1 cellular context compared by ENCODE assay signal in the genomic region with DNA sequence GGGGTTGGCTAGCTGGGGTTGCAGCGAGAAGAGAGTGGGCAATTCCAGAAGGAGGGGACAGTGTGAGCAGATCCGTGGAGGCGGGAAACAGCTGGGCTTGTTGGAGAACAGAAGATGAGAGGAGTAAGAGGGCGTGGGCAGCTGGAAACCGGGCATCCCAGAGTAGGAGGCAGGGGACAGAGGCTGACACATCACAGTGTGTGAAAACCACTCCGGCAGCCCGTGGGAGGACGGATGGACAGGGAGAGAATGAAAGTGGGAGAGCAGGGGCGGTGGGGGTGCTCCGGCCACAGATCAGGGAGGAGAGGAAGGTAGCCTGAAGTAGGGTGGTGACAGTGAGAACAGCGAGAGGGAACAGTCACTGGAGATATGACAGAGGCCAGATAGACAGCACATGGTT.
TF ChIP-seq lines count a peak whose summit lies in the region.

No MANE protein-coding gene starts in this region.

TF ChIP-seq in HepG2, 621 proteins besides CTCF, POLR2A, EP300 and RAD21:
- TF ChIP-seq ZNF747 (CRISPR knock-in tag; IDR thresholded peaks at IDR 0.05; ENCODE audit: borderline replicate concordance): no peak
- no peak for TF ChIP-seq ZNF124 (CRISPR knock-in tag; IDR thresholded peaks at IDR 0.05)
- no peak for TF ChIP-seq ARNT2 (CRISPR knock-in tag; IDR thresholded peaks at IDR 0.05; ENCODE audit: low read depth)
- no peak for TF ChIP-seq THAP11 (CRISPR knock-in tag; IDR thresholded peaks at IDR 0.05)
- no peak for TF ChIP-seq ZNF773 (CRISPR knock-in tag; IDR thresholded peaks at IDR 0.05; ENCODE audit: borderline replicate concordance)
- TF ChIP-seq TEAD3 (CRISPR knock-in tag; optimal IDR thresholded peaks at IDR 0.05; ENCODE audit: borderline replicate concordance): no peak
- TF ChIP-seq TP53 (CRISPR knock-in tag; conservative IDR thresholded peaks at IDR 0.05): no peak
- no peak for TF ChIP-seq RBAK (CRISPR knock-in tag; IDR thresholded peaks at IDR 0.05)
- no peak for TF ChIP-seq HNRNPUL1 (IDR thresholded peaks at IDR 0.05; ENCODE audit: low read depth, low read length)
- TF ChIP-seq CENPT (CRISPR knock-in tag; IDR thresholded peaks at IDR 0.05; ENCODE audit: low read depth): no peak
- TF ChIP-seq, protein P1, sequence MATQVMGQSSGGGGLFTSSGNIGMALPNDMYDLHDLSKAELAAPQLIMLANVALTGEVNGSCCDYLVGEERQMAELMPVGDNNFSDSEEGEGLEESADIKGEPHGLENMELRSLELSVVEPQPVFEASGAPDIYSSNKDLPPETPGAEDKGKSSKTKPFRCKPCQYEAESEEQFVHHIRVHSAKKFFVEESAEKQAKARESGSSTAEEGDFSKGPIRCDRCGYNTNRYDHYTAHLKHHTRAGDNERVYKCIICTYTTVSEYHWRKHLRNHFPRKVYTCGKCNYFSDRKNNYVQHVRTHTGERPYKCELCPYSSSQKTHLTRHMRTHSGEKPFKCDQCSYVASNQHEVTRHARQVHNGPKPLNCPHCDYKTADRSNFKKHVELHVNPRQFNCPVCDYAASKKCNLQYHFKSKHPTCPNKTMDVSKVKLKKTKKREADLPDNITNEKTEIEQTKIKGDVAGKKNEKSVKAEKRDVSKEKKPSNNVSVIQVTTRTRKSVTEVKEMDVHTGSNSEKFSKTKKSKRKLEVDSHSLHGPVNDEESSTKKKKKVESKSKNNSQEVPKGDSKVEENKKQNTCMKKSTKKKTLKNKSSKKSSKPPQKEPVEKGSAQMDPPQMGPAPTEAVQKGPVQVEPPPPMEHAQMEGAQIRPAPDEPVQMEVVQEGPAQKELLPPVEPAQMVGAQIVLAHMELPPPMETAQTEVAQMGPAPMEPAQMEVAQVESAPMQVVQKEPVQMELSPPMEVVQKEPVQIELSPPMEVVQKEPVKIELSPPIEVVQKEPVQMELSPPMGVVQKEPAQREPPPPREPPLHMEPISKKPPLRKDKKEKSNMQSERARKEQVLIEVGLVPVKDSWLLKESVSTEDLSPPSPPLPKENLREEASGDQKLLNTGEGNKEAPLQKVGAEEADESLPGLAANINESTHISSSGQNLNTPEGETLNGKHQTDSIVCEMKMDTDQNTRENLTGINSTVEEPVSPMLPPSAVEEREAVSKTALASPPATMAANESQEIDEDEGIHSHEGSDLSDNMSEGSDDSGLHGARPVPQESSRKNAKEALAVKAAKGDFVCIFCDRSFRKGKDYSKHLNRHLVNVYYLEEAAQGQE (IDR thresholded peaks at IDR 0.05; ENCODE audit: borderline replicate concordance in 1 of 2, low read depth in 1 of 2, low read length in 2 of 2): no peak
- TF ChIP-seq ZNF704 (CRISPR knock-in tag; IDR thresholded peaks at IDR 0.05; ENCODE audit: borderline replicate concordance): no peak
- no peak for TF ChIP-seq ZFP37 (CRISPR knock-in tag; IDR thresholded peaks at IDR 0.05; ENCODE audit: borderline replicate concordance)
